ENCODE assay signal across 8 cellular contexts in genomic region chr6:33205172-33206026, GRCh38.
DNase-seq lines count a peak whose midpoint lies in the region; ATAC-seq and TF ChIP-seq lines count a peak whose summit lies in the region.

No MANE protein-coding gene starts in this region.

- no peaks in the 10 kb centered on the region for H3K27me3 ChIP-seq in DOHH2 (ENCODE audit: control insufficient read depth, low read length)

- H4K20me1 ChIP-seq in DOHH2 (ENCODE audit: control insufficient read depth, insufficient read depth, low read depth, low read length): no peaks in the 10 kb centered on the region

- no peak for ATAC-seq in HG03354 (IDR thresholded peaks at IDR 0.05; ENCODE audit: poor library complexity, severe bottlenecking, unreplicated experiment)
- no peak for ATAC-seq in HG03045 (IDR thresholded peaks at IDR 0.05; ENCODE audit: unreplicated experiment)
- ATAC-seq in GM21528 (IDR thresholded peaks at IDR 0.05; ENCODE audit: low FRiP score, unreplicated experiment): no peak

- peak overlapping the region; percentile 92 for H3K4me3 ChIP-seq in DOHH2 (ENCODE audit: low read length)

- H3K9me3 Mint-ChIP-seq in activated naive CD4-positive, alpha-beta T cell treated with anti-CD3 and anti-CD28 coated beads, Interleukin-2, amount 50 U/mL, for 24 hours: no peaks in the 10 kb centered on the region
- no peaks in the 10 kb centered on the region for H3K9me3 Mint-ChIP-seq in stimulated activated naive CD8-positive, alpha-beta T cell treated with anti-CD3 and anti-CD28 coated beads, Interleukin-15, Interleukin-2, amounts not matched to agents 100 ng/mL and 50 ng/mL, for 24 hours

- peaks cover 67% of the 10 kb centered on the region for H3K4me1 Mint-ChIP-seq in activated naive CD4-positive, alpha-beta T cell treated with anti-CD3 and anti-CD28 coated beads, Interleukin-2, amount 50 U/mL, for 24 hours
- peaks cover 71% of the 10 kb centered on the region for H3K4me1 Mint-ChIP-seq in stimulated activated naive CD8-positive, alpha-beta T cell treated with anti-CD3 and anti-CD28 coated beads, Interleukin-15, Interleukin-2, amounts not matched to agents 100 ng/mL and 50 ng/mL, for 24 hours (ENCODE audit: low read depth)

- peak; percentile 52 for DNase-seq in iris pigment epithelial cell (ENCODE audit: low read depth)

- peak overlapping the region; percentile 41 for H3K27ac ChIP-seq in DOHH2 (ENCODE audit: low read depth, low read length)
- peak overlapping the region; percentile 73 for H3K27ac ChIP-seq in KOPT-K1 (ENCODE audit: low read depth, low read length, poor library complexity, severe bottlenecking)

- peaks cover 31% of the 10 kb centered on the region for H3F3A ChIP-seq in DOHH2 (ENCODE audit: control insufficient read depth, insufficient read depth)

- TF ChIP-seq CTCF in DOHH2 (IDR thresholded peaks at IDR 0.05; ENCODE audit: low read depth, low read length, poor library complexity, severe bottlenecking): peak; percentile 64

- H3K4me3 Mint-ChIP-seq in activated naive CD4-positive, alpha-beta T cell treated with anti-CD3 and anti-CD28 coated beads, Interleukin-2, amount 50 U/mL, for 24 hours: peak overlapping the region; percentile 100
- peak overlapping the region; percentile 94 for H3K4me3 Mint-ChIP-seq in stimulated activated naive CD8-positive, alpha-beta T cell treated with anti-CD3 and anti-CD28 coated beads, Interleukin-15, Interleukin-2, amounts not matched to agents 100 ng/mL and 50 ng/mL, for 24 hours

- H3K36me3 Mint-ChIP-seq in activated naive CD4-positive, alpha-beta T cell treated with anti-CD3 and anti-CD28 coated beads, Interleukin-2, amount 50 U/mL, for 24 hours: peaks cover 27% of the 10 kb centered on the region
- H3K36me3 Mint-ChIP-seq in stimulated activated naive CD8-positive, alpha-beta T cell treated with anti-CD3 and anti-CD28 coated beads, Interleukin-15, Interleukin-2, amounts not matched to agents 100 ng/mL and 50 ng/mL, for 24 hours (ENCODE audit: low read depth): peaks cover 48% of the 10 kb centered on the region

- no peaks in the 10 kb centered on the region for H3K27me3 Mint-ChIP-seq in activated naive CD4-positive, alpha-beta T cell treated with anti-CD3 and anti-CD28 coated beads, Interleukin-2, amount 50 U/mL, for 24 hours
- no peaks in the 10 kb centered on the region for H3K27me3 Mint-ChIP-seq in stimulated activated naive CD8-positive, alpha-beta T cell treated with anti-CD3 and anti-CD28 coated beads, Interleukin-15, Interleukin-2, amounts not matched to agents 100 ng/mL and 50 ng/mL, for 24 hours

- H3K4me2 ChIP-seq in DOHH2 (ENCODE audit: low read length): peak overlapping the region; percentile 93

- H3K4me1 ChIP-seq in DOHH2 (ENCODE audit: control insufficient read depth, low read length): peaks cover 52% of the 10 kb centered on the region

- H3K9me3 ChIP-seq in DOHH2 (ENCODE audit: control insufficient read depth, insufficient read depth, low read length) (no peaks in the 10 kb centered on the region), KOPT-K1 (ENCODE audit: insufficient read depth, low read length, poor library complexity, severe bottlenecking) (no peaks in the 10 kb centered on the region)

- H3K79me2 ChIP-seq in DOHH2 (ENCODE audit: control insufficient read depth, low read length): peaks cover 41% of the 10 kb centered on the region

- H3K36me3 ChIP-seq in DOHH2 (ENCODE audit: control insufficient read depth, low read length) (peaks cover 41% of the 10 kb centered on the region), KOPT-K1 (ENCODE audit: insufficient read depth, low read length) (peaks cover 35% of the 10 kb centered on the region)

- peak overlapping the region; percentile 95 for H3K27ac Mint-ChIP-seq in activated naive CD4-positive, alpha-beta T cell treated with anti-CD3 and anti-CD28 coated beads, Interleukin-2, amount 50 U/mL, for 24 hours
- H3K27ac Mint-ChIP-seq in stimulated activated naive CD8-positive, alpha-beta T cell treated with anti-CD3 and anti-CD28 coated beads, Interleukin-15, Interleukin-2, amounts not matched to agents 100 ng/mL and 50 ng/mL, for 24 hours: peak overlapping the region; percentile 99

- no peaks in the 10 kb centered on the region for H3K9me2 ChIP-seq in DOHH2 (replicated peaks; ENCODE audit: control insufficient read depth, low read length)
